In genomic region chr15:77895742-77896141, GRCh38 we compare ENCODE assay signal across 14 cellular contexts.
DNase-seq lines count a peak whose midpoint lies in the region; ATAC-seq and TF ChIP-seq lines count a peak whose summit lies in the region.
"Had no signal": no experiment of that assay in that cellular context is flagged by ENCODE, and none has a peak within 500 bp of the region (broad histone marks: within the 10 kb centered on the region; RNA-seq: fewer than 3 reads in every experiment).

No MANE protein-coding gene starts in this region.

- H3K27ac ChIP-seq in left ventricle myocardium inferior (replicated peaks) (peak overlapping the region; percentile 19), lower lobe of right lung (no peak overlapping the region), upper lobe of right lung (no peak overlapping the region)
- H3K27ac ChIP-seq in BLaER1 treated with 17β-estradiol and CSF1 and Interleukin-3, amounts not matched to agents 10 nM and 100 nM, result peak overlapping the region in 4 of 11 experiments; percentile 1 to 26 (median 13); a peak in 1 of 22 replicates
- H3K27ac ChIP-seq: HL-60 had no signal

- TF ChIP-seq CTCF in left ventricle myocardium inferior (IDR thresholded peaks at IDR 0.05; ENCODE audit: borderline replicate concordance) (no peak), lower lobe of right lung (IDR thresholded peaks at IDR 0.05) (no peak), upper lobe of right lung (IDR thresholded peaks at IDR 0.05) (no peak)

- peak overlapping the region; percentile 44 to 99 (median 55) for H3K4me2 ChIP-seq in BLaER1 treated with 17β-estradiol and CSF1 and Interleukin-3, amounts not matched to agents 10 nM and 100 nM

- H3K4me3 ChIP-seq in left ventricle myocardium inferior (peak overlapping the region; percentile 29), lower lobe of right lung (no peak overlapping the region), upper lobe of right lung (no peak overlapping the region)
- no peak overlapping the region for H3K4me3 ChIP-seq in BLaER1 treated with 17β-estradiol and CSF1 and Interleukin-3, amounts not matched to agents 10 nM and 100 nM
- H3K4me3 ChIP-seq: HAP-1 had no signal

- ATAC-seq in lower lobe of right lung (no peak), upper lobe of right lung (no peak), HG02623 (IDR thresholded peaks at IDR 0.05; ENCODE audit: unreplicated experiment) (no peak)

- 0 out of 22 replicates have a peak overlapping the region, but pooled peaks of 1 of the 11 experiments have one; percentile 23 for H3K9ac ChIP-seq in BLaER1 treated with 17β-estradiol and CSF1 and Interleukin-3, amounts not matched to agents 10 nM and 100 nM

- H3K4me1 ChIP-seq in left ventricle myocardium inferior, result peaks cover 10% of the 10 kb centered on the region
- H3K4me1 ChIP-seq in BLaER1 treated with 17β-estradiol and CSF1 and Interleukin-3, amounts not matched to agents 10 nM and 100 nM, result peaks cover 37 to 55% (median 52%) of the 10 kb centered on the region in 10 experiments
- no peaks in the 10 kb centered on the region for H3K4me1 ChIP-seq in lower lobe of right lung
- H3K4me1 ChIP-seq in upper lobe of right lung, result no peaks in the 10 kb centered on the region
- H3K4me1 ChIP-seq: Caco-2, HAP-1 had no signal

- H3K27me3 ChIP-seq in left ventricle myocardium inferior (ENCODE audit: low read depth) (no peaks in the 10 kb centered on the region), lower lobe of right lung (ENCODE audit: low read depth) (no peaks in the 10 kb centered on the region), upper lobe of right lung (no peaks in the 10 kb centered on the region)
- no peaks in the 10 kb centered on the region for H3K27me3 ChIP-seq in BLaER1 treated with 17β-estradiol and CSF1 and Interleukin-3, amounts not matched to agents 10 nM and 100 nM
- H3K27me3 ChIP-seq: BE2C had no signal

- intact Hi-C loops in left ventricle myocardium inferior (cut with micrococcal nuclease), result no loop called here
- intact Hi-C loops in cardiac septum (cut with DNase I), result no loop called here
- intact Hi-C loops in lower lobe of right lung (cut with DNase I), result no loop called here
- intact Hi-C loops in upper lobe of right lung (cut with DNase I), result no loop called here

- H4K20me1 ChIP-seq in BLaER1 treated with 17β-estradiol and CSF1 and Interleukin-3, amounts not matched to agents 10 nM and 100 nM, result peaks cover 0 to 3% (median 0%) of the 10 kb centered on the region in 11 experiments; a peak in 2 of 22 replicates

- H3K9me3 ChIP-seq in left ventricle myocardium inferior (replicated peaks) (no peaks in the 10 kb centered on the region), lower lobe of right lung (no peaks in the 10 kb centered on the region), upper lobe of right lung (no peaks in the 10 kb centered on the region)
- no peaks in the 10 kb centered on the region for H3K9me3 ChIP-seq in BLaER1 treated with 17β-estradiol and CSF1 and Interleukin-3, amounts not matched to agents 10 nM and 100 nM (replicated peaks in 1 of 11)
- H3K9me3 ChIP-seq: BE2C, Caco-2, HAP-1 had no signal

- DNase-seq in left ventricle myocardium inferior (no peak), cardiac septum (ENCODE audit: low spot score) (no peak), lower lobe of right lung (peak; percentile 39), upper lobe of right lung (peak; percentile 19)
- DNase-seq in stimulated activated CD4-positive, alpha-beta T cell treated with anti-CD3 and anti-CD28 coated beads, Interleukin-2, amount 100 ng/mL, for 24 hours, result no peak
- DNase-seq: ACHN, Caco-2, DND-41, GF-D8 had no signal

- H3K36me3 ChIP-seq in left ventricle myocardium inferior, result no peaks in the 10 kb centered on the region
- H3K36me3 ChIP-seq in BLaER1 treated with 17β-estradiol and CSF1 and Interleukin-3, amounts not matched to agents 10 nM and 100 nM, result no peaks in the 10 kb centered on the region
- no peaks in the 10 kb centered on the region for H3K36me3 ChIP-seq in lower lobe of right lung
- H3K36me3 ChIP-seq in upper lobe of right lung, result no peaks in the 10 kb centered on the region
- H3K36me3 ChIP-seq: BE2C, HAP-1 had no signal

Comparison
In these comparisons a context has a peak if more than half of its experiments do, and no peak if none do; other contexts are left out.
1. DNase-seq: peak in lower lobe of right lung (single experiment) and upper lobe of right lung (single experiment); none in left ventricle myocardium inferior (single experiment), cardiac septum (single experiment) and stimulated activated CD4-positive, alpha-beta T cell treated with anti-CD3 and anti-CD28 coated beads, Interleukin-2, amount 100 ng/mL, for 24 hours (0 of 2).